8 cellular contexts compared by ENCODE assay signal in genomic region chr19:19540707-19541515, GRCh38. TPM values are rescaled to one million over a fixed set of nuclear protein-coding genes. Genes with fewer than 3 reads are reported as not detected.
DNase-seq lines count a peak whose midpoint lies in the region; ATAC-seq and TF ChIP-seq lines count a peak whose summit lies in the region.

No MANE protein-coding gene starts in this region.

- H3K9me3 Mint-ChIP-seq in CD14-positive monocyte = peaks cover 6 to 40% (median 21%) of the 10 kb centered on the region in 7 donors
- no peaks in the 10 kb centered on the region for H3K9me3 Mint-ChIP-seq in WTC11
- H3K9me3 Mint-ChIP-seq in stimulated activated naive CD8-positive, alpha-beta T cell treated with anti-CD3 and anti-CD28 coated beads, Interleukin-15, Interleukin-2, amounts not matched to agents 100 ng/mL and 50 ng/mL, for 24 hours = no peaks in the 10 kb centered on the region

- no peak for TF ChIP-seq CTCF in CD14-positive monocyte (IDR thresholded peaks at IDR 0.05)
- no peak for TF ChIP-seq CTCF in WTC11 (IDR thresholded peaks at IDR 0.05)
- no peak for TF ChIP-seq CTCF in cardiac fibroblast (IDR thresholded peaks at IDR 0.05; ENCODE audit: low read depth, low read length)

- H3K27me3 Mint-ChIP-seq in CD14-positive monocyte (ENCODE audit: low read depth in 3 of 3) = peaks cover 37 to 59% (median 50%) of the 10 kb centered on the region in 3 donors
- H3K27me3 Mint-ChIP-seq in WTC11 (ENCODE audit: low read depth) = peaks cover 36% of the 10 kb centered on the region
- peaks cover 13% of the 10 kb centered on the region for H3K27me3 Mint-ChIP-seq in stimulated activated naive CD8-positive, alpha-beta T cell treated with anti-CD3 and anti-CD28 coated beads, Interleukin-15, Interleukin-2, amounts not matched to agents 100 ng/mL and 50 ng/mL, for 24 hours

- H3K4me3 Mint-ChIP-seq in CD14-positive monocyte = peak overlapping the region; percentile 76 to 82
- H3K4me3 Mint-ChIP-seq in WTC11 = peak overlapping the region; percentile 88
- H3K4me3 Mint-ChIP-seq in stimulated activated naive CD8-positive, alpha-beta T cell treated with anti-CD3 and anti-CD28 coated beads, Interleukin-15, Interleukin-2, amounts not matched to agents 100 ng/mL and 50 ng/mL, for 24 hours = peak overlapping the region; percentile 73

- H3K4me3 ChIP-seq in cardiac fibroblast (replicated peaks in 1 of 2; ENCODE audit: low read depth in 2 of 2, low read length in 2 of 2) = no peak overlapping the region

- ATAC-seq in HG02759 (IDR thresholded peaks at IDR 0.05; ENCODE audit: unreplicated experiment) (peak; percentile 59), WTC11 (peak; percentile 95)

- peak overlapping the region in 3 of 7 donors; percentile 20 to 87 (median 23) for H3K27ac Mint-ChIP-seq in CD14-positive monocyte
- H3K27ac Mint-ChIP-seq in WTC11 = peak overlapping the region; percentile 85
- peak overlapping the region; percentile 67 for H3K27ac Mint-ChIP-seq in stimulated activated naive CD8-positive, alpha-beta T cell treated with anti-CD3 and anti-CD28 coated beads, Interleukin-15, Interleukin-2, amounts not matched to agents 100 ng/mL and 50 ng/mL, for 24 hours

- POLR2A ChIA-PET in WTC11 (lab: Charles Lee) = interaction anchor here (0.6 to 1.0 kb wide), 5 partner anchors 9 to 200 kb away, joined by 3 to 10 read pairs (median 3); partner anchors contain the start of gene LPAR2

- CTCF ChIA-PET in WTC11 (lab: Charles Lee) = interaction anchor here (0.6 to 14.4 kb wide), 9 partner anchors 9 to 103 kb away, joined by 3 to 408 read pairs (median 5); partner anchors contain the start of genes GMIP, LPAR2 and YJEFN3

- peaks cover 0 to 2% of the 10 kb centered on the region in 2 donors for H3K36me3 Mint-ChIP-seq in CD14-positive monocyte
- H3K36me3 Mint-ChIP-seq in WTC11 = no peaks in the 10 kb centered on the region
- no peaks in the 10 kb centered on the region for H3K36me3 Mint-ChIP-seq in stimulated activated naive CD8-positive, alpha-beta T cell treated with anti-CD3 and anti-CD28 coated beads, Interleukin-15, Interleukin-2, amounts not matched to agents 100 ng/mL and 50 ng/mL, for 24 hours (ENCODE audit: low read depth)

- no peak for DNase-seq in CD14-positive monocyte (ENCODE audit: low spot score)
- peak; percentile 98 for DNase-seq in WTC11 (ENCODE audit: low spot score)
- DNase-seq in cardiac fibroblast (ENCODE audit: low read depth in 2 of 2) = peak; percentile 19 to 37
- peak; percentile 28 for DNase-seq in mucosa of gallbladder (ENCODE audit: low spot score)
- DNase-seq in HuH-7.5 (ENCODE audit: low spot score) = no peak
- DNase-seq in NCI-H1417 treated with DMSO at 0.1 percent for 48 hours (lab: John Stamatoyannopoulos, UW) = no peak

- H3K4me1 Mint-ChIP-seq in CD14-positive monocyte (peaks cover 37% of the 10 kb centered on the region), WTC11 (peaks cover 6% of the 10 kb centered on the region)
- peaks cover 28% of the 10 kb centered on the region for H3K4me1 Mint-ChIP-seq in stimulated activated naive CD8-positive, alpha-beta T cell treated with anti-CD3 and anti-CD28 coated beads, Interleukin-15, Interleukin-2, amounts not matched to agents 100 ng/mL and 50 ng/mL, for 24 hours (ENCODE audit: low read depth)

- intact Hi-C loops in CD14-positive monocyte (cut with micrococcal nuclease) = no loop called here

TF ChIP-seq in WTC11, 78 proteins besides CTCF, POLR2A, EP300 and RAD21:
- TF ChIP-seq ATF1 (CRISPR knock-in tag; IDR thresholded peaks at IDR 0.05) = no peak
- TF ChIP-seq MAX (CRISPR knock-in tag; IDR thresholded peaks at IDR 0.05) = 0 out of 2 replicates have a peak, but pooled peaks have one; percentile 9
- TF ChIP-seq ESRRA (CRISPR knock-in tag; IDR thresholded peaks at IDR 0.05; ENCODE audit: borderline replicate concordance) = no peak
- no peak for TF ChIP-seq HMGXB4 (CRISPR knock-in tag; IDR thresholded peaks at IDR 0.05)
- TF ChIP-seq ZNF121 (CRISPR knock-in tag; IDR thresholded peaks at IDR 0.05) = 0 out of 2 replicates have a peak, but pooled peaks have one; percentile 45

RNA-seq across cellular contexts. Expression of gene CILP2, which starts 2.8 kb away (rescaled TPM):
- not detected for polyA plus RNA-seq in CD14-positive monocyte
- total RNA-seq in WTC11 (2021) (7.9 to 10.6 TPM (median 10.1 TPM) in 3 replicates), mucosa of gallbladder (0.26 TPM)

RNA-seq across cellular contexts. Expression of gene YJEFN3, which starts 12.2 kb away (rescaled TPM):
- polyA plus RNA-seq in CD14-positive monocyte = not detected
- total RNA-seq in WTC11 (2021) = 10.2 to 11.9 TPM (median 11.1 TPM) in 3 replicates
- 8.9 TPM for total RNA-seq in mucosa of gallbladder

RNA-seq across cellular contexts. Expression of gene NDUFA13, which starts 24.9 kb away (rescaled TPM):
- polyA plus RNA-seq in CD14-positive monocyte = 100 to 1,000 TPM; 361 to 433 TPM
- total RNA-seq in WTC11 (2021) = 519 to 568 TPM (median 552 TPM) in 3 replicates
- total RNA-seq in mucosa of gallbladder = 376 TPM

RNA-seq across cellular contexts. Expression of gene TSSK6, which starts 25.6 kb away (rescaled TPM):
- polyA plus RNA-seq in CD14-positive monocyte = under 1 TPM in 1 of 2 donors, not detected in 1; 0.27 TPM
- total RNA-seq in WTC11 (2021) (4.7 to 7.8 TPM (median 7.7 TPM) in 3 replicates), mucosa of gallbladder (3.3 TPM)

Comparison
In these comparisons a context has a peak if more than half of its experiments do, and no peak if none do; other contexts are left out.
1. DNase-seq: peak in WTC11 (single experiment), cardiac fibroblast (2 of 2) and mucosa of gallbladder (single experiment); none in CD14-positive monocyte (single experiment), HuH-7.5 (single experiment) and NCI-H1417 treated with DMSO at 0.1 percent for 48 hours (single experiment).
2. Peak in every context shown above with its lines, with median percentiles within 50 percentile points of each other: H3K4me3 Mint-ChIP-seq.